15 cellular contexts compared by ENCODE assay signal in genomic region chr4:170336238-170336775, GRCh38.
DNase-seq lines count a peak whose midpoint lies in the region; ATAC-seq and TF ChIP-seq lines count a peak whose summit lies in the region.
"Had no signal": no experiment of that assay in that cellular context is flagged by ENCODE, and none has a peak within 500 bp of the region (broad histone marks: within the 10 kb centered on the region; RNA-seq: fewer than 3 reads in every experiment).

No MANE protein-coding gene starts in this region.

- H3K4me2 ChIP-seq in OCI-LY3 (ENCODE audit: low read length): peak overlapping the region; percentile 67

- H4K20me1 ChIP-seq in OCI-LY3 (ENCODE audit: insufficient read depth, low read length): no peaks in the 10 kb centered on the region

- peak; percentile 97 for ATAC-seq in GM18870 (IDR thresholded peaks at IDR 0.05; ENCODE audit: unreplicated experiment)
- peak; percentile 91 for ATAC-seq in GM21529 (IDR thresholded peaks at IDR 0.05; ENCODE audit: unreplicated experiment)
- peak; percentile 83 for ATAC-seq in HG03066 (IDR thresholded peaks at IDR 0.05; ENCODE audit: low read depth, unreplicated experiment)
- ATAC-seq in stimulated activated naive CD8-positive, alpha-beta T cell treated with anti-CD3 and anti-CD28 coated beads, Interleukin-15, amount 100 ng/mL, for 72 hours: no peak

- peaks cover 55% of the 10 kb centered on the region for H3K9me3 ChIP-seq in OCI-LY3 (ENCODE audit: insufficient read depth, low read length)
- H3K9me3 ChIP-seq: ascending aorta, thoracic aorta had no signal

- H3K4me1 ChIP-seq in OCI-LY3 (ENCODE audit: low read length): peaks cover 44% of the 10 kb centered on the region
- H3K4me1 ChIP-seq: ascending aorta had no signal

- H3K27me3 Mint-ChIP-seq in stimulated activated naive CD8-positive, alpha-beta T cell treated with anti-CD3 and anti-CD28 coated beads, Interleukin-15, amount 100 ng/mL, for 72 hours: no peaks in the 10 kb centered on the region
- H3K27me3 Mint-ChIP-seq: progenitor cell of endocrine pancreas had no signal

- peak overlapping the region; percentile 54 for H3K4me3 ChIP-seq in OCI-LY3 (ENCODE audit: low read length)
- H3K4me3 ChIP-seq: ascending aorta, thoracic aorta had no signal

- peaks cover 37% of the 10 kb centered on the region for H3K36me3 ChIP-seq in OCI-LY3 (replicated peaks; ENCODE audit: low read depth, low read length)
- H3K36me3 ChIP-seq: ascending aorta, thoracic aorta had no signal

- TF ChIP-seq CTCF in OCI-LY3 (IDR thresholded peaks at IDR 0.05; ENCODE audit: low read depth, low read length): peak; percentile 11; the same call in 1 of the 2 replicates

- peaks cover 6 to 22% of the 10 kb centered on the region in 2 donors for H3K9me3 Mint-ChIP-seq in stimulated activated naive CD8-positive, alpha-beta T cell treated with anti-CD3 and anti-CD28 coated beads, Interleukin-15, amount 100 ng/mL, for 72 hours

- H3K4me3 Mint-ChIP-seq in stimulated activated naive CD8-positive, alpha-beta T cell treated with anti-CD3 and anti-CD28 coated beads, Interleukin-15, amount 100 ng/mL, for 72 hours: no peak overlapping the region
- H3K4me3 Mint-ChIP-seq: T-helper 2 cell treated with Interferon-gamma antibody and Interleukin-4, amounts not matched to agents 5 μg/mL and 100 μg/mL, for 36 hours had no signal

- H3K27me3 ChIP-seq in OCI-LY3 (ENCODE audit: low read depth, low read length): no peaks in the 10 kb centered on the region
- H3K27me3 ChIP-seq: ascending aorta had no signal

- peak overlapping the region in 1 of 2 donors; percentile 19 for H3K27ac Mint-ChIP-seq in stimulated activated naive CD8-positive, alpha-beta T cell treated with anti-CD3 and anti-CD28 coated beads, Interleukin-15, amount 100 ng/mL, for 72 hours
- H3K27ac Mint-ChIP-seq: progenitor cell of endocrine pancreas; T-helper 2 cell treated with Interferon-gamma antibody and Interleukin-4, amounts not matched to agents 5 μg/mL and 100 μg/mL, for 36 hours had no signal

- DNase-seq in stimulated activated naive CD8-positive, alpha-beta T cell treated with anti-CD3 and anti-CD28 coated beads, Interleukin-15, amount 100 ng/mL, for 72 hours: no peak
- DNase-seq in DMS 273 treated with DMSO at 0.1 percent for 48 hours (lab: John Stamatoyannopoulos, UW) (no peak), KG1 (lab: John Stamatoyannopoulos, UW) (no peak)
- DNase-seq in stimulated activated CD4-positive, alpha-beta T cell treated with anti-CD3 and anti-CD28 coated beads, Interleukin-15, amount 100 ng/mL, for 24 hours: no peak
- DNase-seq: hypothalamus, NCI-H2029 treated with DMSO at 0.1 percent for 48 hours, OCI-M1 had no signal

- no peaks in the 10 kb centered on the region for H3K79me2 ChIP-seq in OCI-LY3 (ENCODE audit: low read length)

- peak overlapping the region; percentile 55 for H3K9ac ChIP-seq in OCI-LY3 (ENCODE audit: low read length)

- no peaks in the 10 kb centered on the region for H3K4me1 Mint-ChIP-seq in stimulated activated naive CD8-positive, alpha-beta T cell treated with anti-CD3 and anti-CD28 coated beads, Interleukin-15, amount 100 ng/mL, for 72 hours

- peak overlapping the region; percentile 58; the same call in 1 of the 2 replicates for H2AFZ ChIP-seq in OCI-LY3 (ENCODE audit: low read depth, low read length)

- H3K27ac ChIP-seq in OCI-LY3 (ENCODE audit: low read length): peak overlapping the region; percentile 96
- H3K27ac ChIP-seq: ascending aorta, thoracic aorta had no signal
